10 cellular contexts compared by ENCODE assay signal in the genomic region with DNA sequence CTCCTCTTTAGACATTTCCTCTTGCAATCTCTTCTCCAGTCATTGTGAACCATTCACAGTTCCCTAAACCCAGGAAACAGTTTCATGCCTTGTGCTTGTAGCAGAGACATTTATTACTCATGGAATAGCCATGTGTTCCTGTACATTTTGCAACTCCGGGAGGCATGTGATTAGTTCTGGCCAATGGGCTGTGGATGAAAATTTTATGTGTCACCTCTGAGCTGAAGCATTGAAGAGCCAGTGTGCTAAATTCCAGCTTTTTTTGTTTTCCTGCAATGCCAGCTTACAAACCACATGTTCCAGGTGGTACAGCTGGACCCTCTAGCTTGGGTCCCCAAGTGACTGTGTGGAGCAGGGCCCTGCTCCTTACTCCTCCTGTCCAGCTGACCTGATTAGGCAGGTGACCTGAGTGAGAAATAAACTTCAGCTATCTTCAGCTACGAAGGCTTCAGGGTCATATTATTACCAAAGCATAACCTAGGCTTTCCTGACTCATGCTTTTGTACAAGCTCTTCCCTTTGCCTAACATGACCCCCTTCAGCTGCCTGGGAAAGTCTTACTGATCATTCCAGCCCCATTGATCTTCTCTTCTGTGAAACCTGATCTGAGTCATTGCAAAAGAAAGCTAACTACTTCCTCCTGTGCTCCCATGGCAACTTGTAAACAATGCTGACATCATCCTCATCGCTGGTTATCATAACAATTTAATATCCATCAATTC.
DNase-seq lines count a peak whose midpoint lies in the region; ATAC-seq and TF ChIP-seq lines count a peak whose summit lies in the region.
"Had no signal": no experiment of that assay in that cellular context is flagged by ENCODE, and none has a peak within 500 bp of the region (broad histone marks: within the 10 kb centered on the region; RNA-seq: fewer than 3 reads in every experiment).

No MANE protein-coding gene starts in this region.

- H3K36me3 Mint-ChIP-seq in WTC11 (peaks cover 9% of the 10 kb centered on the region), endodermal cell (ENCODE audit: low read depth) (no peaks in the 10 kb centered on the region), naive B cell (no peaks in the 10 kb centered on the region)

- H3K4me3 Mint-ChIP-seq in WTC11 (no peak overlapping the region), endodermal cell (no peak overlapping the region), naive B cell (no peak overlapping the region)

- H3K27ac ChIP-seq in endodermal cell (ENCODE audit: low read depth, low read length), result peak overlapping the region; percentile 64
- H3K27ac ChIP-seq: parathyroid adenoma had no signal

- TF ChIP-seq CTCF in WTC11 (IDR thresholded peaks at IDR 0.05), result no peak
- no peak for TF ChIP-seq CTCF in endodermal cell (conservative IDR thresholded peaks at IDR 0.05)

- H3K27me3 ChIP-seq in endodermal cell (ENCODE audit: control insufficient read depth, insufficient read depth, low read length, poor library complexity, severe bottlenecking), result no peaks in the 10 kb centered on the region

- no peaks in the 10 kb centered on the region for H3K4me1 ChIP-seq in endodermal cell (ENCODE audit: control insufficient read depth, insufficient read depth, low read length)
- H3K4me1 ChIP-seq: parathyroid adenoma had no signal

- H3K4me1 Mint-ChIP-seq in WTC11 (peaks cover 23% of the 10 kb centered on the region), endodermal cell (peaks cover 2% of the 10 kb centered on the region), naive B cell (peaks cover 5 to 8% (median 6%) of the 10 kb centered on the region in 3 donors)

- POLR2A ChIA-PET in WTC11 (lab: Charles Lee), result interaction anchor here (0.6 kb wide), 1 partner anchor 783 kb away, joined by 3 read pairs; no protein-coding TSS in a partner anchor

- H3K27me3 Mint-ChIP-seq in WTC11 (ENCODE audit: low read depth) (no peaks in the 10 kb centered on the region; the same call in 1 of the 2 replicates), endodermal cell (ENCODE audit: insufficient read depth) (no peaks in the 10 kb centered on the region), naive B cell (no peaks in the 10 kb centered on the region)

- DNase-seq in NK-92 treated with Interleukin-12 subunit alpha and Interleukin-12 subunit beta, amount 100 ng/mL, for 24 hours (lab: John Stamatoyannopoulos, UW), result peak; percentile 19
- no peak for DNase-seq in NK-92 (lab: John Stamatoyannopoulos, UW; ENCODE audit: unreplicated experiment)
- DNase-seq in NCI-H1092 (lab: John Stamatoyannopoulos, UW), result peak; percentile 5
- DNase-seq in WTC11 (ENCODE audit: low spot score), result no peak
- DNase-seq in endodermal cell, result peak; percentile 55
- DNase-seq in naive B cell, result peak; percentile 41
- DNase-seq in medulla oblongata (ENCODE audit: extremely low spot score), result no peak
- DNase-seq: DND-41 had no signal

- peak; percentile 89 for ATAC-seq in HG02678 (IDR thresholded peaks at IDR 0.05; ENCODE audit: unreplicated experiment)
- ATAC-seq in WTC11, result peak; percentile 76
- peak; percentile 90 for ATAC-seq in naive B cell (ENCODE audit: low read depth in 2 of 2)

- 65 to 70% methylated on average over 2 to 3 of the region's 3 CpGs for WGBS in endodermal cell (ENCODE audit: insufficient coverage in 1 of 2, insufficient read length in 1 of 2), 2 experiments

- H3K9me3 Mint-ChIP-seq in WTC11 (peaks cover 17% of the 10 kb centered on the region), endodermal cell (peaks cover 8% of the 10 kb centered on the region), naive B cell (peaks cover 0 to 3% (median 0%) of the 10 kb centered on the region in 7 donors)

- peaks cover 5% of the 10 kb centered on the region for H3K9me3 ChIP-seq in endodermal cell (ENCODE audit: control insufficient read depth, low read length)

- no peak overlapping the region for H3K4me3 ChIP-seq in endodermal cell (ENCODE audit: low read length)

- no peak overlapping the region for H3K9ac ChIP-seq in endodermal cell (ENCODE audit: extremely low read depth, low read length, poor library complexity, severe bottlenecking)
- H3K9ac ChIP-seq: parathyroid adenoma had no signal

- H3K36me3 ChIP-seq in endodermal cell (ENCODE audit: control insufficient read depth, insufficient read depth, low read length), result no peaks in the 10 kb centered on the region

- CTCF ChIA-PET in WTC11 (lab: Charles Lee), result interaction anchor here (0.6 to 2.1 kb wide), 5 partner anchors 19 to 232 kb away, joined by 3 to 13 read pairs (median 8); no protein-coding TSS in a partner anchor

- H3K27ac Mint-ChIP-seq in WTC11 (no peak overlapping the region), endodermal cell (no peak overlapping the region), naive B cell (peak overlapping the region in 4 of 6 donors; percentile 29 to 86 (median 70))

TF ChIP-seq in WTC11, 78 proteins besides CTCF, POLR2A, EP300 and RAD21:
- peak; percentile 83 for TF ChIP-seq GABPB1 (CRISPR knock-in tag; IDR thresholded peaks at IDR 0.05)
- no peak for TF ChIP-seq SMAD4 (CRISPR knock-in tag; IDR thresholded peaks at IDR 0.05)
- TF ChIP-seq, protein P1, sequence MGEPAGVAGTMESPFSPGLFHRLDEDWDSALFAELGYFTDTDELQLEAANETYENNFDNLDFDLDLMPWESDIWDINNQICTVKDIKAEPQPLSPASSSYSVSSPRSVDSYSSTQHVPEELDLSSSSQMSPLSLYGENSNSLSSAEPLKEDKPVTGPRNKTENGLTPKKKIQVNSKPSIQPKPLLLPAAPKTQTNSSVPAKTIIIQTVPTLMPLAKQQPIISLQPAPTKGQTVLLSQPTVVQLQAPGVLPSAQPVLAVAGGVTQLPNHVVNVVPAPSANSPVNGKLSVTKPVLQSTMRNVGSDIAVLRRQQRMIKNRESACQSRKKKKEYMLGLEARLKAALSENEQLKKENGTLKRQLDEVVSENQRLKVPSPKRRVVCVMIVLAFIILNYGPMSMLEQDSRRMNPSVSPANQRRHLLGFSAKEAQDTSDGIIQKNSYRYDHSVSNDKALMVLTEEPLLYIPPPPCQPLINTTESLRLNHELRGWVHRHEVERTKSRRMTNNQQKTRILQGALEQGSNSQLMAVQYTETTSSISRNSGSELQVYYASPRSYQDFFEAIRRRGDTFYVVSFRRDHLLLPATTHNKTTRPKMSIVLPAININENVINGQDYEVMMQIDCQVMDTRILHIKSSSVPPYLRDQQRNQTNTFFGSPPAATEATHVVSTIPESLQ (CRISPR knock-in tag; IDR thresholded peaks at IDR 0.05), result no peak
- no peak for TF ChIP-seq ZNF121 (CRISPR knock-in tag; IDR thresholded peaks at IDR 0.05)
- TF ChIP-seq NR1H2 (CRISPR knock-in tag; IDR thresholded peaks at IDR 0.05), result no peak
- TF ChIP-seq NFATC4 (CRISPR knock-in tag; IDR thresholded peaks at IDR 0.05), result no peak
- TF ChIP-seq ZNF219 (CRISPR knock-in tag; IDR thresholded peaks at IDR 0.05; ENCODE audit: borderline replicate concordance), result no peak
- TF ChIP-seq FOXK1 (CRISPR knock-in tag; IDR thresholded peaks at IDR 0.05), result no peak
- TF ChIP-seq MYBL2 (CRISPR knock-in tag; IDR thresholded peaks at IDR 0.05), result no peak
- TF ChIP-seq NFYB (CRISPR knock-in tag; conservative IDR thresholded peaks at IDR 0.05; ENCODE audit: low read depth), result 0 out of 2 replicates have a peak, but pooled peaks have one; percentile 8
- no peak for TF ChIP-seq ZNF423 (CRISPR knock-in tag; IDR thresholded peaks at IDR 0.05)
- TF ChIP-seq, protein P2, sequence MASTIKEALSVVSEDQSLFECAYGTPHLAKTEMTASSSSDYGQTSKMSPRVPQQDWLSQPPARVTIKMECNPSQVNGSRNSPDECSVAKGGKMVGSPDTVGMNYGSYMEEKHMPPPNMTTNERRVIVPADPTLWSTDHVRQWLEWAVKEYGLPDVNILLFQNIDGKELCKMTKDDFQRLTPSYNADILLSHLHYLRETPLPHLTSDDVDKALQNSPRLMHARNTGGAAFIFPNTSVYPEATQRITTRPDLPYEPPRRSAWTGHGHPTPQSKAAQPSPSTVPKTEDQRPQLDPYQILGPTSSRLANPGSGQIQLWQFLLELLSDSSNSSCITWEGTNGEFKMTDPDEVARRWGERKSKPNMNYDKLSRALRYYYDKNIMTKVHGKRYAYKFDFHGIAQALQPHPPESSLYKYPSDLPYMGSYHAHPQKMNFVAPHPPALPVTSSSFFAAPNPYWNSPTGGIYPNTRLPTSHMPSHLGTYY (CRISPR knock-in tag; IDR thresholded peaks at IDR 0.05), result no peak

Comparison
In these comparisons a context has a peak if more than half of its experiments do, and no peak if none do; other contexts are left out.
1. DNase-seq: peak in NK-92 treated with Interleukin-12 subunit alpha and Interleukin-12 subunit beta, amount 100 ng/mL, for 24 hours (single experiment), NCI-H1092 (single experiment), endodermal cell (single experiment) and naive B cell (single experiment); none in NK-92 (single experiment), WTC11 (single experiment) and medulla oblongata (single experiment).
2. H3K27ac Mint-ChIP-seq: peak in naive B cell (4 of 6); none in WTC11 (single experiment) and endodermal cell (single experiment).
3. Peak in every context shown above with its lines, with median percentiles within 50 percentile points of each other: ATAC-seq.